20 cellular contexts compared by ENCODE assay signal in genomic region chr12:119089668-119090013, GRCh38.
"Had no signal": no experiment of that assay in that cellular context is flagged by ENCODE, and none has a peak within 500 bp of the region (broad histone marks: within the 10 kb centered on the region; RNA-seq: fewer than 3 reads in every experiment).

No MANE protein-coding gene starts in this region.

- H3K4me3 Mint-ChIP-seq: effector memory CD8-positive, alpha-beta T cell; natural killer cell; stimulated activated effector memory CD8-positive, alpha-beta T cell treated with anti-CD3 and anti-CD28 coated beads, Interleukin-12 subunit alpha, Interleukin-12 subunit beta, amount 100 ng/mL, for 72 hours had no signal

- H3K27ac Mint-ChIP-seq: effector memory CD8-positive, alpha-beta T cell; natural killer cell; stimulated activated effector memory CD8-positive, alpha-beta T cell treated with anti-CD3 and anti-CD28 coated beads, Interleukin-12 subunit alpha, Interleukin-12 subunit beta, amount 100 ng/mL, for 72 hours had no signal

- H3K4me1 Mint-ChIP-seq: natural killer cell; stimulated activated effector memory CD8-positive, alpha-beta T cell treated with anti-CD3 and anti-CD28 coated beads, Interleukin-12 subunit alpha, Interleukin-12 subunit beta, amount 100 ng/mL, for 72 hours had no signal

- H3K27me3 ChIP-seq: neutrophil, pancreas, thyroid gland, vagina had no signal

- FAIRE-seq: frontal cortex, keratinocyte, pancreas had no signal

- H3K4me1 ChIP-seq: lower lobe of right lung, pancreas, stomach, thyroid gland, vagina had no signal

- H3K4me2 ChIP-seq: smooth muscle cell had no signal

- H3K4me3 ChIP-seq: lower lobe of right lung, pancreas, smooth muscle cell, stomach, thyroid gland, vagina had no signal

- H3K27ac ChIP-seq: lower lobe of right lung, neutrophil, pancreas, stomach, thyroid gland, vagina had no signal

- H3K36me3 Mint-ChIP-seq: natural killer cell; stimulated activated effector memory CD8-positive, alpha-beta T cell treated with anti-CD3 and anti-CD28 coated beads, Interleukin-12 subunit alpha, Interleukin-12 subunit beta, amount 100 ng/mL, for 72 hours had no signal

- H3K9me3 ChIP-seq: lower lobe of right lung, neutrophil, pancreas, stomach, thyroid gland, vagina had no signal

- H3K36me3 ChIP-seq: lower lobe of right lung, neutrophil, pancreas, stomach, thyroid gland, vagina had no signal

- DNase-seq: cortex of kidney; effector memory CD8-positive, alpha-beta T cell; hypothalamus; left ventricle myocardium superior; lower lobe of right lung; natural killer cell; pancreas; stimulated activated CD4-positive, alpha-beta T cell treated with anti-CD3 and anti-CD28 coated beads, Interleukin-12 subunit alpha, Interleukin-12 subunit beta, amount 100 ng/mL, for 4 hours; stimulated activated CD4-positive, alpha-beta T cell treated with anti-CD3 and anti-CD28 coated beads, Interleukin-1b, Interleukin-23, amount 100 ng/mL, for 48 hours; stimulated activated CD4-positive, alpha-beta T cell treated with anti-CD3 and anti-CD28 coated beads, Interleukin-4, amount 100 ng/mL, for 24 hours; stimulated activated naive CD4-positive, alpha-beta T cell treated with Interleukin-2 at 50 U/mL for 16 hours; stomach; thyroid gland; trophoblast cell had no signal
